Comparison of ENCODE assay signal across 28 cellular contexts in the genomic region with DNA sequence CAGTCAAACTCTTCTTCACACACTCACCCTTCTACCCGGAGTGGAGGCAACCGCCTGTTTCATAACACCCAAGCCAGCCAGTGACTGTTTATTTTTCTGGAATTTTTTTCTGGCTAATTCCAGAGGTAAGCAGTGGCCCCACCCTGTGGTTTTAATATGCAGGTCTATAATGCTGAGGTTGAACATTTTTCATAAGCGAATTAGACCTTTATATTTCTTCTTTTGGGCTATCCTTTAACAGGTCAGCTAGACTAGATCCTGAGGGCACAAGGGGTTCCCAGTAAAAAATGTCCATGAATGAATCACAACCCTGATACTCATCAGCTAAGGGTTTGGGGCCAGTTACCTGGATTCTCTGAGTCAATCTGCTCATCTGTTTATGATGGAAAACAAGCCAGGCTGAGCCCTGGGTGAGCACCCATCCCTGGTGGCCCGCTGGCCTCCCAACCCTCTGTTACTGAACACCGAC.
DNase-seq lines count a peak whose midpoint lies in the region; ATAC-seq and TF ChIP-seq lines count a peak whose summit lies in the region.
"Had no signal": no experiment of that assay in that cellular context is flagged by ENCODE, and none has a peak within 500 bp of the region (broad histone marks: within the 10 kb centered on the region; RNA-seq: fewer than 3 reads in every experiment).

No MANE protein-coding gene starts in this region.

- no peak overlapping the region for H3K27ac Mint-ChIP-seq in osteocyte (ENCODE audit: unreplicated experiment)
- H3K27ac Mint-ChIP-seq: activated CD8-positive, alpha-beta T cell treated with anti-CD3 and anti-CD28 coated beads, Interleukin-2, amount 10 ng/mL, durations not matched to agents 7 days and 5 days; activated naive CD8-positive, alpha-beta T cell treated with anti-CD3 and anti-CD28 coated beads, Interleukin-2, amount 50 U/mL, for 24 hours; T-cell had no signal

- peak; percentile 7 for DNase-seq in EL
- peak; percentile 42 for DNase-seq in RWPE1 (ENCODE audit: low spot score)
- DNase-seq in fibroblast of the aortic adventitia (ENCODE audit: low read depth), result peak; percentile 27
- DNase-seq in osteocyte (ENCODE audit: extremely low spot score, unreplicated experiment), result peak; percentile 53
- DNase-seq in NCI-H146 treated with DMSO at 0.1 percent for 48 hours (lab: John Stamatoyannopoulos, UW; ENCODE audit: unreplicated experiment), result no peak
- DNase-seq: activated CD4-positive, alpha-beta T cell treated with anti-CD3 and anti-CD28 coated beads for 1 hour; activated CD8-positive, alpha-beta T cell treated with anti-CD3 and anti-CD28 coated beads, Interleukin-2, amount 10 ng/mL, durations not matched to agents 7 days and 5 days; activated gamma-delta T cell; activated naive CD8-positive, alpha-beta T cell treated with anti-CD3 and anti-CD28 coated beads, Interleukin-2, amount 50 U/mL, for 24 hours; body of pancreas; DMS 273 treated with DMSO at 0.1 percent for 48 hours; effector CD8-positive, alpha-beta T cell; KBM-7; lower lobe of right lung; mucosa of descending colon; NCI-H1436; NCI-H524; psoas muscle; stimulated activated CD4-positive, alpha-beta T cell treated with anti-CD3 and anti-CD28 coated beads, Interleukin-1b, Interleukin-23, amount 100 ng/mL, for 48 hours; substantia nigra; T-cell; uterus had no signal

- H3K4me3 Mint-ChIP-seq in osteocyte (ENCODE audit: unreplicated experiment), result no peak overlapping the region
- H3K4me3 Mint-ChIP-seq: activated CD8-positive, alpha-beta T cell treated with anti-CD3 and anti-CD28 coated beads, Interleukin-2, amount 10 ng/mL, durations not matched to agents 7 days and 5 days; activated naive CD8-positive, alpha-beta T cell treated with anti-CD3 and anti-CD28 coated beads, Interleukin-2, amount 50 U/mL, for 24 hours; neural crest cell; T-cell had no signal

- peaks cover 14% of the 10 kb centered on the region for H3K36me3 Mint-ChIP-seq in osteocyte (ENCODE audit: unreplicated experiment)
- H3K36me3 Mint-ChIP-seq: T-cell had no signal

- CTCF ChIA-PET in RWPE1 (lab: Yijun Ruan, JAX), result interaction anchor here (0.9 kb wide), 1 partner anchor 19 kb away, joined by 3 read pairs; no protein-coding TSS in a partner anchor

- H3K27ac ChIP-seq in RWPE1, result peak overlapping the region; percentile 56
- H3K27ac ChIP-seq: lower lobe of right lung, psoas muscle had no signal

- peaks cover 13% of the 10 kb centered on the region for H3K4me1 Mint-ChIP-seq in osteocyte (ENCODE audit: unreplicated experiment)
- H3K4me1 Mint-ChIP-seq: T-cell had no signal

- H3K27me3 Mint-ChIP-seq in osteocyte (ENCODE audit: unreplicated experiment), result no peaks in the 10 kb centered on the region

- no peaks in the 10 kb centered on the region for H3K9me3 Mint-ChIP-seq in osteocyte (ENCODE audit: unreplicated experiment)
- H3K9me3 Mint-ChIP-seq: activated naive CD8-positive, alpha-beta T cell treated with anti-CD3 and anti-CD28 coated beads, Interleukin-2, amount 50 U/mL, for 24 hours; neural crest cell; T-cell had no signal

- ATAC-seq in HG03139 (IDR thresholded peaks at IDR 0.05; ENCODE audit: unreplicated experiment) (no peak), GM19035 (IDR thresholded peaks at IDR 0.05; ENCODE audit: unreplicated experiment) (no peak), GM18498 (IDR thresholded peaks at IDR 0.05; ENCODE audit: unreplicated experiment) (no peak)
- ATAC-seq: activated CD8-positive, alpha-beta T cell treated with anti-CD3 and anti-CD28 coated beads, Interleukin-2, amount 10 ng/mL, durations not matched to agents 7 days and 5 days; activated naive CD8-positive, alpha-beta T cell treated with anti-CD3 and anti-CD28 coated beads, Interleukin-2, amount 50 U/mL, for 24 hours; body of pancreas; esophagus mucosa; mucosa of descending colon; psoas muscle; T-cell had no signal

- no peak for TF ChIP-seq CTCF in RWPE1 (conservative IDR thresholded peaks at IDR 0.05; ENCODE audit: low read depth)
- no peak for TF ChIP-seq CTCF in fibroblast of the aortic adventitia (IDR thresholded peaks at IDR 0.05; ENCODE audit: insufficient read depth, low read length)
- TF ChIP-seq CTCF in osteocyte (IDR thresholded peaks at IDR 0.05), result no peak

- POLR2A ChIA-PET in RWPE1 (lab: Yijun Ruan, JAX; ENCODE audit: low non-redundant PET), result no interaction called here

- no peak overlapping the region for H3K4me3 ChIP-seq in fibroblast of the aortic adventitia (ENCODE audit: low read depth, low read length)
- H3K4me3 ChIP-seq: body of pancreas, lower lobe of right lung, mucosa of descending colon, psoas muscle, skin epidermis, uterus had no signal
